ENCODE assay signal across 21 cellular contexts in the genomic region with DNA sequence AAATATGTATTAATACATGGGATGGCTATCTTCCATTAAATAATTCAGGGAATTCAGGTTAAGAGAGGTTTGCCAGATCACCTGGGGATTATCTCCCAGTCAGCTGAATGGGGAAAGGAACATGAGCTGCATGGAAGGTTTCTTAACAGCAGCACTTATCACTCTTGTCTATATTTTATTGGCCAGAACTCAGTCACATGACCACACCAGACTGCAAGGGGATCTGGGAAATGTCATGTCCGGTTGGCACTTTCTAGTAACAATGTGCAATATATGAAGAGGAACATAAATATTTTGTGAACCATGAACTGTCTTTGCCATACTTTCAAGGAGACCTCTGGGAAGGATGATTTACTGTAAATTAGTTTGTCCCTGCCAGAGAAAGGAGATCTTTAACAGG.
"Had no signal": no experiment of that assay in that cellular context is flagged by ENCODE, and none has a peak within 500 bp of the region (broad histone marks: within the 10 kb centered on the region; RNA-seq: fewer than 3 reads in every experiment).

No MANE protein-coding gene starts in this region.

- H3K36me3 ChIP-seq: esophagus muscularis mucosa, heart right ventricle, thoracic aorta had no signal

- H3K4me3 Mint-ChIP-seq: activated naive CD4-positive, alpha-beta T cell treated with anti-CD3 and anti-CD28 coated beads, Interleukin-2, amount 10 ng/mL, durations not matched to agents 7 days and 5 days; activated naive CD8-positive, alpha-beta T cell treated with anti-CD3 and anti-CD28 coated beads, Interleukin-2, amount 50 U/mL, for 24 hours; dendritic cell treated with granulocyte-macrophage colony-stimulating factor and Interleukin-4, amounts not matched to agents 40 ng/mL and 50 ng/mL, for 4 days; immature natural killer cell; natural killer cell; stimulated activated naive B cell treated with anti-CD40 and anti-IgM and Interleukin-4, amounts not matched to agents 10 μg/mL and 1 μg/mL and 100 μg/mL, for 72 hours had no signal

- H3K4me1 Mint-ChIP-seq: activated naive CD4-positive, alpha-beta T cell treated with anti-CD3 and anti-CD28 coated beads, Interleukin-2, amount 10 ng/mL, durations not matched to agents 7 days and 5 days; activated naive CD8-positive, alpha-beta T cell treated with anti-CD3 and anti-CD28 coated beads, Interleukin-2, amount 50 U/mL, for 24 hours; immature natural killer cell; natural killer cell; stimulated activated naive B cell treated with anti-CD40 and anti-IgM and Interleukin-4, amounts not matched to agents 10 μg/mL and 1 μg/mL and 100 μg/mL, for 72 hours had no signal

- ATAC-seq: activated naive CD8-positive, alpha-beta T cell treated with anti-CD3 and anti-CD28 coated beads, Interleukin-2, amount 50 U/mL, for 24 hours; heart right ventricle; left ventricle myocardium superior; natural killer cell; stimulated activated naive B cell treated with anti-CD40 and anti-IgM and Interleukin-4, amounts not matched to agents 10 μg/mL and 1 μg/mL and 100 μg/mL, for 72 hours had no signal

- H3K9me3 Mint-ChIP-seq: activated naive CD4-positive, alpha-beta T cell treated with anti-CD3 and anti-CD28 coated beads, Interleukin-2, amount 10 ng/mL, durations not matched to agents 7 days and 5 days; dendritic cell treated with granulocyte-macrophage colony-stimulating factor and Interleukin-4, amounts not matched to agents 40 ng/mL and 50 ng/mL, for 4 days; stimulated activated naive B cell treated with anti-CD40 and anti-IgM and Interleukin-4, amounts not matched to agents 10 μg/mL and 1 μg/mL and 100 μg/mL, for 72 hours had no signal

- H3K4me1 ChIP-seq: esophagus muscularis mucosa, heart right ventricle had no signal

- H3K27me3 Mint-ChIP-seq: activated naive CD4-positive, alpha-beta T cell treated with anti-CD3 and anti-CD28 coated beads, Interleukin-2, amount 10 ng/mL, durations not matched to agents 7 days and 5 days; activated naive CD8-positive, alpha-beta T cell treated with anti-CD3 and anti-CD28 coated beads, Interleukin-2, amount 50 U/mL, for 24 hours; dendritic cell treated with granulocyte-macrophage colony-stimulating factor and Interleukin-4, amounts not matched to agents 40 ng/mL and 50 ng/mL, for 4 days had no signal

- H3K27ac ChIP-seq: esophagus muscularis mucosa, heart right ventricle, thoracic aorta, VCaP had no signal

- DNase-seq: activated CD4-positive, CD25-positive, alpha-beta regulatory T cell treated with anti-CD3 and anti-CD28 coated beads, Interleukin-2, amount 50 U/mL, for 72 hours; activated CD8-positive, alpha-beta memory T cell treated with anti-CD3 and anti-CD28 coated beads for 24 hours; activated CD8-positive, alpha-beta memory T cell treated with anti-CD3 and anti-CD28 coated beads, Interleukin-2, amount 50 U/mL, for 48 hours; activated effector memory CD4-positive, alpha-beta T cell treated with Interleukin-2 at 50 U/mL for 16 hours; activated naive CD4-positive, alpha-beta T cell treated with anti-CD3 and anti-CD28 coated beads, Interleukin-2, amount 10 ng/mL, durations not matched to agents 7 days and 5 days; activated naive CD8-positive, alpha-beta T cell treated with anti-CD3 and anti-CD28 coated beads, Interleukin-2, amount 50 U/mL, for 24 hours; activated T-cell treated with anti-CD3 and anti-CD28 coated beads, Interleukin-2, amount 50 U/mL, for 48 hours; effector CD8-positive, alpha-beta T cell; heart right ventricle; immature natural killer cell; left ventricle myocardium superior; mesendoderm; natural killer cell; retina; stimulated activated naive B cell treated with anti-CD40 and anti-IgM and Interleukin-4, amounts not matched to agents 10 μg/mL and 1 μg/mL and 100 μg/mL, for 72 hours; T-helper 2 cell had no signal

- H3K4me3 ChIP-seq: esophagus muscularis mucosa, heart right ventricle, thoracic aorta had no signal

- H3K27ac Mint-ChIP-seq: activated naive CD4-positive, alpha-beta T cell treated with anti-CD3 and anti-CD28 coated beads, Interleukin-2, amount 10 ng/mL, durations not matched to agents 7 days and 5 days; activated naive CD8-positive, alpha-beta T cell treated with anti-CD3 and anti-CD28 coated beads, Interleukin-2, amount 50 U/mL, for 24 hours; dendritic cell treated with granulocyte-macrophage colony-stimulating factor and Interleukin-4, amounts not matched to agents 40 ng/mL and 50 ng/mL, for 4 days; immature natural killer cell; natural killer cell; stimulated activated naive B cell treated with anti-CD40 and anti-IgM and Interleukin-4, amounts not matched to agents 10 μg/mL and 1 μg/mL and 100 μg/mL, for 72 hours had no signal

- FAIRE-seq: endothelial cell of umbilical vein had no signal

- H3K9me3 ChIP-seq: esophagus muscularis mucosa, heart right ventricle, thoracic aorta had no signal

- H3K36me3 Mint-ChIP-seq: activated naive CD4-positive, alpha-beta T cell treated with anti-CD3 and anti-CD28 coated beads, Interleukin-2, amount 10 ng/mL, durations not matched to agents 7 days and 5 days; immature natural killer cell; natural killer cell; stimulated activated naive B cell treated with anti-CD40 and anti-IgM and Interleukin-4, amounts not matched to agents 10 μg/mL and 1 μg/mL and 100 μg/mL, for 72 hours had no signal
